ENCODE assay signal across 26 cellular contexts in the genomic region with DNA sequence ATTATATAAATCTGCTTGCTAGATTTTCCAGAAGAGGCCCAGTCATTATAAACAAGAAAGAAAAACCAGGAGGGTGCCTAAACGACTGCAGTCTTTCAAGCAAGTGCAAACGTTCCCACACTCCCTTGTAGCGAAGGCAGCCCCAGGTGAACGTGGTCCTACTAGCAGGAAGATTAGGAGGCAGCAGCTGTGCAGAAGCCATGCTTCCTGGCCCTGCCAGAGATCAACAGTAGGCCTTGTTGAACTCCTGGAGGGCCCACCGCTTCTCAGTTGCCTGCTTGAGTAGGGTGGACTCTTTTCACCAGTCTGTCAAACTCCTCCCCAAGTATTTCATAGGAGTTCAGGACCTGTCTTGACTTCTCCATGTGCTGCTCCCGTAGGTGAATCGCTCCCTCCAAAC.
"Had no signal": no experiment of that assay in that cellular context is flagged by ENCODE, and none has a peak within 500 bp of the region (broad histone marks: within the 10 kb centered on the region; RNA-seq: fewer than 3 reads in every experiment).

No MANE protein-coding gene starts in this region.

- H3K27ac ChIP-seq: ascending aorta, cardiac muscle cell, colonic mucosa, Peyer's patch, RWPE1 had no signal

- ATAC-seq: activated CD8-positive, alpha-beta T cell treated with anti-CD3 and anti-CD28 coated beads, Interleukin-2, amount 10 ng/mL, durations not matched to agents 7 days and 5 days; PC-3; Right ventricle myocardium inferior had no signal

- H3K36me3 ChIP-seq: ascending aorta, cardiac muscle cell, colonic mucosa, Peyer's patch had no signal

- H3K27me3 ChIP-seq: ascending aorta, cardiac muscle cell, colonic mucosa, Peyer's patch had no signal

- H3K4me1 ChIP-seq: ascending aorta, colonic mucosa, Peyer's patch had no signal

- H3K9me3 ChIP-seq: ascending aorta, colonic mucosa, Peyer's patch had no signal

- H3K4me3 ChIP-seq: ascending aorta, cardiac muscle cell, colonic mucosa, Peyer's patch had no signal

- DNase-seq: activated CD4-positive, alpha-beta T cell treated with anti-CD3 and anti-CD28 coated beads, Interleukin-2, amount 10 ng/mL, durations not matched to agents 7 days and 5 days; activated CD4-positive, alpha-beta T cell treated with anti-CD3 and anti-CD28 coated beads, Interleukin-2, amount 50 U/mL, for 48 hours; activated CD8-positive, alpha-beta T cell treated with anti-CD3 and anti-CD28 coated beads, Interleukin-2, amount 10 ng/mL, durations not matched to agents 7 days and 5 days; activated gamma-delta T cell; activated naive CD4-positive, alpha-beta T cell treated with Interleukin-2 at 50 U/mL for 16 hours; activated naive CD8-positive, alpha-beta T cell treated with anti-CD3 and anti-CD28 coated beads, Interleukin-2, amount 10 ng/mL, durations not matched to agents 7 days and 5 days; activated T-cell treated with anti-CD3 and anti-CD28 coated beads, Interleukin-2, amount 50 U/mL, for 24 hours; amygdala; colonic mucosa; NCI-H1105; NCI-H1417 treated with DMSO at 0.1 percent for 48 hours; NCI-H1694 treated with DMSO at 0.1 percent for 48 hours; NCI-H2029; NCI-H2171 treated with DMSO at 0.1 percent for 48 hours; NCI-H2227 treated with DMSO at 0.1 percent for 48 hours; NCI-H510A treated with DMSO at 0.1 percent for 48 hours; NCI-H526 treated with DMSO at 0.1 percent for 48 hours; NCI-H774; NK-92 treated with Interleukin-12 subunit alpha and Interleukin-12 subunit beta, amount 100 ng/mL, for 24 hours; PC-3; Peyer's patch; SIG-M5 had no signal
